ENCODE assay signal across 10 cellular contexts in genomic region chr6:15363523-15364400, GRCh38.
DNase-seq lines count a peak whose midpoint lies in the region; ATAC-seq and TF ChIP-seq lines count a peak whose summit lies in the region.
"Had no signal": no experiment of that assay in that cellular context is flagged by ENCODE, and none has a peak within 500 bp of the region (broad histone marks: within the 10 kb centered on the region; RNA-seq: fewer than 3 reads in every experiment).

No MANE protein-coding gene starts in this region.

- no peak for DNase-seq in CD8-positive, alpha-beta T cell
- DNase-seq in endothelial cell (ENCODE audit: low spot score) (no peak), AG08396 (ENCODE audit: low spot score) (no peak), head of caudate nucleus (no peak), GOT3 (lab: John Stamatoyannopoulos, UW) (no peak), DMS153 (lab: John Stamatoyannopoulos, UW) (no peak)
- DNase-seq: activated effector memory CD4-positive, alpha-beta T cell treated with Interleukin-2 at 50 U/mL for 16 hours; DND-41 had no signal

- no peaks in the 10 kb centered on the region for H3K9me3 ChIP-seq in CD8-positive, alpha-beta T cell (ENCODE audit: low read length)

- no peaks in the 10 kb centered on the region for H3K36me3 ChIP-seq in CD8-positive, alpha-beta T cell (ENCODE audit: insufficient read depth, low read length)

- H3K27me3 Mint-ChIP-seq in CD8-positive, alpha-beta T cell (ENCODE audit: low read depth), result no peaks in the 10 kb centered on the region
- H3K27me3 Mint-ChIP-seq in endothelial cell (ENCODE audit: unreplicated experiment), result peaks cover 1% of the 10 kb centered on the region

- H3K4me3 Mint-ChIP-seq in CD8-positive, alpha-beta T cell, result no peak overlapping the region
- H3K4me3 Mint-ChIP-seq in endothelial cell (ENCODE audit: unreplicated experiment), result no peak overlapping the region

- no peak overlapping the region for H3K4me3 ChIP-seq in CD8-positive, alpha-beta T cell (ENCODE audit: low read depth, low read length)

- intact Hi-C loops in CD8-positive, alpha-beta T cell (cut with DNase I, micrococcal nuclease), result loop anchor here in 1 of 2 experiments (2.0 kb wide), 1 partner anchor 17 kb away; no protein-coding TSS in a partner anchor
- intact Hi-C loops in head of caudate nucleus (cut with DNase I), result no loop called here

- POLR2A ChIA-PET in CD8-positive, alpha-beta T cell (lab: Charles Lee), result no interaction called here

- H3K27ac ChIP-seq in CD8-positive, alpha-beta T cell (ENCODE audit: low read depth, low read length), result no peak overlapping the region

- TF ChIP-seq CTCF in CD8-positive, alpha-beta T cell (IDR thresholded peaks at IDR 0.05), result no peak
- no peak for TF ChIP-seq CTCF in endothelial cell (IDR thresholded peaks at IDR 0.05; ENCODE audit: unreplicated experiment)

- no peak for ATAC-seq in CD8-positive, alpha-beta T cell
- ATAC-seq in GM19043 (IDR thresholded peaks at IDR 0.05; ENCODE audit: low read depth, unreplicated experiment) (peak; percentile 51), HG03175 (IDR thresholded peaks at IDR 0.05; ENCODE audit: unreplicated experiment) (peak; percentile 57)

- no peaks in the 10 kb centered on the region for H3K27me3 ChIP-seq in CD8-positive, alpha-beta T cell (ENCODE audit: insufficient read depth, low read length)

- CTCF ChIA-PET in CD8-positive, alpha-beta T cell (lab: Charles Lee), result no interaction called here

- peaks cover 47% of the 10 kb centered on the region for H3K4me1 Mint-ChIP-seq in CD8-positive, alpha-beta T cell (ENCODE audit: low read depth)
- peaks cover 30% of the 10 kb centered on the region for H3K4me1 Mint-ChIP-seq in endothelial cell (ENCODE audit: unreplicated experiment)

- H3K27ac Mint-ChIP-seq in CD8-positive, alpha-beta T cell, result peak overlapping the region; percentile 69
- peak overlapping the region; percentile 62 for H3K27ac Mint-ChIP-seq in endothelial cell (ENCODE audit: unreplicated experiment)

- peaks cover 2% of the 10 kb centered on the region for H3K36me3 Mint-ChIP-seq in CD8-positive, alpha-beta T cell
- H3K36me3 Mint-ChIP-seq in endothelial cell (ENCODE audit: low read depth, unreplicated experiment), result no peaks in the 10 kb centered on the region

- H3K4me1 ChIP-seq in CD8-positive, alpha-beta T cell (ENCODE audit: insufficient read depth, low read length), result peaks cover 48% of the 10 kb centered on the region

- no peaks in the 10 kb centered on the region for H3K9me3 Mint-ChIP-seq in CD8-positive, alpha-beta T cell
- no peaks in the 10 kb centered on the region for H3K9me3 Mint-ChIP-seq in endothelial cell (ENCODE audit: unreplicated experiment)
